ENCODE assay signal across 17 cellular contexts in genomic region chr9:22214497-22215031, GRCh38.
DNase-seq lines count a peak whose midpoint lies in the region; ATAC-seq and TF ChIP-seq lines count a peak whose summit lies in the region.
"Had no signal": no experiment of that assay in that cellular context is flagged by ENCODE, and none has a peak within 500 bp of the region (broad histone marks: within the 10 kb centered on the region; RNA-seq: fewer than 3 reads in every experiment).

No MANE protein-coding gene starts in this region.

- no peak for TF ChIP-seq CTCF in RWPE2 (IDR thresholded peaks at IDR 0.05; ENCODE audit: poor library complexity, severe bottlenecking)

- H3K4me3 Mint-ChIP-seq in activated naive CD8-positive, alpha-beta T cell: no peak overlapping the region
- H3K4me3 Mint-ChIP-seq in activated naive CD8-positive, alpha-beta T cell treated with anti-CD3 and anti-CD28 coated beads, Interleukin-2, amount 50 U/mL, for 24 hours: no peak overlapping the region
- H3K4me3 Mint-ChIP-seq: activated CD4-positive, alpha-beta memory T cell treated with anti-CD3 and anti-CD28 coated beads, Interleukin-2, amount 10 ng/mL, durations not matched to agents 7 days and 5 days; activated naive CD4-positive, alpha-beta T cell treated with anti-CD3 and anti-CD28 coated beads, Interleukin-2, amount 50 U/mL, for 24 hours; immature natural killer cell; stimulated activated naive CD8-positive, alpha-beta T cell treated with anti-CD3 and anti-CD28 coated beads, Interleukin-15, Interleukin-2, amounts not matched to agents 100 ng/mL and 50 ng/mL, for 24 hours had no signal

- peaks cover 47% of the 10 kb centered on the region for H3K4me1 ChIP-seq in RWPE2 (ENCODE audit: insufficient read depth, poor library complexity, severe bottlenecking)
- H3K4me1 ChIP-seq in effector memory CD4-positive, alpha-beta T cell (ENCODE audit: control insufficient read depth, insufficient read depth, low read length, poor library complexity, severe bottlenecking): no peaks in the 10 kb centered on the region
- H3K4me1 ChIP-seq: BE2C had no signal

- peaks cover 15% of the 10 kb centered on the region for H3K4me1 Mint-ChIP-seq in activated naive CD8-positive, alpha-beta T cell (ENCODE audit: low read depth)
- H3K4me1 Mint-ChIP-seq in activated naive CD8-positive, alpha-beta T cell treated with anti-CD3 and anti-CD28 coated beads, Interleukin-2, amount 50 U/mL, for 24 hours: peaks cover 39% of the 10 kb centered on the region
- H3K4me1 Mint-ChIP-seq: activated naive CD4-positive, alpha-beta T cell treated with anti-CD3 and anti-CD28 coated beads, Interleukin-2, amount 50 U/mL, for 24 hours; immature natural killer cell had no signal

- ATAC-seq in activated naive CD8-positive, alpha-beta T cell treated with anti-CD3 and anti-CD28 coated beads, Interleukin-2, amount 50 U/mL, for 24 hours: no peak
- ATAC-seq in RWPE2 (ENCODE audit: low read depth) (peak; percentile 24; the same call in 1 of the 3 replicates), HG03354 (IDR thresholded peaks at IDR 0.05; ENCODE audit: poor library complexity, severe bottlenecking, unreplicated experiment) (no peak)

- H3K27ac Mint-ChIP-seq in activated naive CD8-positive, alpha-beta T cell: peak overlapping the region; percentile 46
- H3K27ac Mint-ChIP-seq in activated naive CD8-positive, alpha-beta T cell treated with anti-CD3 and anti-CD28 coated beads, Interleukin-2, amount 50 U/mL, for 24 hours: no peak overlapping the region
- H3K27ac Mint-ChIP-seq: activated CD4-positive, alpha-beta memory T cell treated with anti-CD3 and anti-CD28 coated beads, Interleukin-2, amount 10 ng/mL, durations not matched to agents 7 days and 5 days; activated naive CD4-positive, alpha-beta T cell treated with anti-CD3 and anti-CD28 coated beads, Interleukin-2, amount 50 U/mL, for 24 hours; immature natural killer cell; stimulated activated naive CD8-positive, alpha-beta T cell treated with anti-CD3 and anti-CD28 coated beads, Interleukin-15, Interleukin-2, amounts not matched to agents 100 ng/mL and 50 ng/mL, for 24 hours had no signal

- no peaks in the 10 kb centered on the region for H3K27me3 ChIP-seq in RWPE2 (ENCODE audit: insufficient read depth, poor library complexity, severe bottlenecking)
- no peaks in the 10 kb centered on the region for H3K27me3 ChIP-seq in effector memory CD4-positive, alpha-beta T cell (replicated peaks; ENCODE audit: control insufficient read depth, insufficient read depth, low read length, poor library complexity, severe bottlenecking)
- H3K27me3 ChIP-seq: BE2C had no signal

- no peak overlapping the region for H3K4me3 ChIP-seq in RWPE2 (ENCODE audit: severe bottlenecking)
- H3K4me3 ChIP-seq in effector memory CD4-positive, alpha-beta T cell (ENCODE audit: insufficient read depth, low read depth, low read length, poor library complexity, severe bottlenecking): no peak overlapping the region

- H3K36me3 Mint-ChIP-seq in activated naive CD8-positive, alpha-beta T cell: no peaks in the 10 kb centered on the region
- H3K36me3 Mint-ChIP-seq in activated naive CD8-positive, alpha-beta T cell treated with anti-CD3 and anti-CD28 coated beads, Interleukin-2, amount 50 U/mL, for 24 hours (ENCODE audit: low read depth): no peaks in the 10 kb centered on the region
- H3K36me3 Mint-ChIP-seq: activated naive CD4-positive, alpha-beta T cell treated with anti-CD3 and anti-CD28 coated beads, Interleukin-2, amount 50 U/mL, for 24 hours; immature natural killer cell had no signal

- H3K9me3 Mint-ChIP-seq in activated naive CD8-positive, alpha-beta T cell (ENCODE audit: low read depth): no peaks in the 10 kb centered on the region
- H3K9me3 Mint-ChIP-seq in activated naive CD8-positive, alpha-beta T cell treated with anti-CD3 and anti-CD28 coated beads, Interleukin-2, amount 50 U/mL, for 24 hours: no peaks in the 10 kb centered on the region
- H3K9me3 Mint-ChIP-seq: activated CD4-positive, alpha-beta memory T cell treated with anti-CD3 and anti-CD28 coated beads, Interleukin-2, amount 10 ng/mL, durations not matched to agents 7 days and 5 days; activated naive CD4-positive, alpha-beta T cell treated with anti-CD3 and anti-CD28 coated beads, Interleukin-2, amount 50 U/mL, for 24 hours; stimulated activated naive CD8-positive, alpha-beta T cell treated with anti-CD3 and anti-CD28 coated beads, Interleukin-15, Interleukin-2, amounts not matched to agents 100 ng/mL and 50 ng/mL, for 24 hours had no signal

- DNase-seq in activated naive CD8-positive, alpha-beta T cell treated with anti-CD3 and anti-CD28 coated beads, Interleukin-2, amount 50 U/mL, for 24 hours: no peak
- DNase-seq in RWPE2 (ENCODE audit: low spot score): no peak
- peak; percentile 62 for DNase-seq in fibroblast of peridontal ligament (ENCODE audit: extremely low read depth)
- no peak for DNase-seq in NAMALWA (ENCODE audit: low spot score)
- DNase-seq in effector memory CD4-positive, alpha-beta T cell: no peak
- no peak for DNase-seq in occipital lobe (lab: John Stamatoyannopoulos, UW)
- DNase-seq: activated CD4-positive, alpha-beta memory T cell treated with anti-CD3 and anti-CD28 coated beads, Interleukin-2, amount 10 ng/mL, durations not matched to agents 7 days and 5 days; BE2C; GOT3; immature natural killer cell; RPMI8226; stimulated activated CD4-positive, alpha-beta T cell treated with anti-CD3 and anti-CD28 coated beads, Interleukin-4, amount 100 ng/mL, for 24 hours; T-helper 9 cell had no signal

- H3K9me3 ChIP-seq in RWPE2 (ENCODE audit: severe bottlenecking): no peaks in the 10 kb centered on the region
- H3K9me3 ChIP-seq in effector memory CD4-positive, alpha-beta T cell (ENCODE audit: control insufficient read depth, low read length): no peaks in the 10 kb centered on the region
- H3K9me3 ChIP-seq: BE2C had no signal

- H3K36me3 ChIP-seq in RWPE2 (ENCODE audit: low read depth): no peaks in the 10 kb centered on the region
- H3K36me3 ChIP-seq in effector memory CD4-positive, alpha-beta T cell (ENCODE audit: control insufficient read depth, insufficient read depth, low read length): no peaks in the 10 kb centered on the region
- H3K36me3 ChIP-seq: BE2C had no signal

- H3K27me3 Mint-ChIP-seq in activated naive CD8-positive, alpha-beta T cell: no peaks in the 10 kb centered on the region
- H3K27me3 Mint-ChIP-seq in activated naive CD8-positive, alpha-beta T cell treated with anti-CD3 and anti-CD28 coated beads, Interleukin-2, amount 50 U/mL, for 24 hours: peaks cover 6% of the 10 kb centered on the region
- H3K27me3 Mint-ChIP-seq: activated naive CD4-positive, alpha-beta T cell treated with anti-CD3 and anti-CD28 coated beads, Interleukin-2, amount 50 U/mL, for 24 hours had no signal

- H3K27ac ChIP-seq in RWPE2 (ENCODE audit: poor library complexity, severe bottlenecking): peak overlapping the region; percentile 96
- no peak overlapping the region for H3K27ac ChIP-seq in effector memory CD4-positive, alpha-beta T cell (ENCODE audit: insufficient read depth, low read length, poor library complexity, severe bottlenecking)
